Comparison of ENCODE assay signal across 1 cellular context in the genomic region with DNA sequence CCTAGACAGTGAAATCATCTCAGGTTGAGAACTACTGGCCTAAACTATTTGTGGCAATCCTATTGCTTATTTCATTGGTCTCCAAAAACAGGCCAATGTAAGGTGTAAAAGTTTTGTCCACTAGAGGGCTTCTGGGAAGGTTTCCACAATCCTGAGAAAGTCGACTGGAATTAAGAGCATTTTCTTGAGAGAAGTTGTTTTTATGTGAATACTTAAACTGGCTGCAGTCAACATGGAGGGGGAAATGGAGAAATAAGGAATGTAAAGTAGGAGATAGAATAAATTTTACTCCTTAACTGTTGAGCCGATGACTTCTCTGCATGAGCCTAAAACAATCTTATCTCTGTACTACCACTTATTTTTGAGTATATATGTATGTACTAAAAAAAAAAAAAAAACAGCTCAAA.
TF ChIP-seq lines count a peak whose summit lies in the region.

No MANE protein-coding gene starts in this region.

TF ChIP-seq in K562, 482 proteins besides CTCF, POLR2A, EP300 and RAD21 (continued from another document):
- TF ChIP-seq SMC3 (conservative IDR thresholded peaks at IDR 0.05; ENCODE audit: insufficient read depth, low read depth, low read length) (0 out of 2 replicates have a peak, but pooled peaks have one; percentile 39), TAF9B (IDR thresholded peaks at IDR 0.05; ENCODE audit: partially characterized antibody) (peak; percentile 30), L3MBTL2 (IDR thresholded peaks at IDR 0.05) (no peak)
